In genomic region chr11:62556872-62557631, GRCh38 we compare ENCODE assay signal across 8 cellular contexts. TPM values are rescaled to one million over a fixed set of nuclear protein-coding genes. Genes with fewer than 3 reads are reported as not detected.
DNase-seq lines count a peak whose midpoint lies in the region; ATAC-seq and TF ChIP-seq lines count a peak whose summit lies in the region.

No MANE protein-coding gene starts in this region.

- ATAC-seq in Right ventricle myocardium inferior (no peak), lower lobe of right lung (no peak), GM18858 (IDR thresholded peaks at IDR 0.05; ENCODE audit: unreplicated experiment) (no peak)
- peak; percentile 51 for ATAC-seq in activated naive CD8-positive, alpha-beta T cell treated with anti-CD3 and anti-CD28 coated beads, Interleukin-2, amount 10 ng/mL, durations not matched to agents 7 days and 5 days (ENCODE audit: low read depth)

- H3K27ac ChIP-seq in cardiac muscle cell (peak overlapping the region; percentile 75), lower lobe of right lung (peak overlapping the region; percentile 93), vagina (peak overlapping the region; percentile 98)

- H3K27ac Mint-ChIP-seq in activated naive CD8-positive, alpha-beta T cell treated with anti-CD3 and anti-CD28 coated beads, Interleukin-2, amount 10 ng/mL, durations not matched to agents 7 days and 5 days: peak overlapping the region; percentile 97

- DNase-seq in cardiac muscle cell (ENCODE audit: low read depth in 1 of 2, low spot score in 1 of 2) (no peak), Right ventricle myocardium inferior (ENCODE audit: missing footprints) (no peak), lower lobe of right lung (no peak), vagina (ENCODE audit: extremely low spot score in 2 of 2) (no peak), DMS153 (lab: John Stamatoyannopoulos, UW) (no peak)
- peak; percentile 90 for DNase-seq in Jurkat, Clone E6-1 (ENCODE audit: low read depth, low spot score)
- no peak for DNase-seq in activated naive CD8-positive, alpha-beta T cell treated with anti-CD3 and anti-CD28 coated beads, Interleukin-2, amount 10 ng/mL, durations not matched to agents 7 days and 5 days

- H3K4me1 ChIP-seq in cardiac muscle cell (ENCODE audit: low read depth): peaks cover 29% of the 10 kb centered on the region
- peaks cover 81% of the 10 kb centered on the region for H3K4me1 ChIP-seq in lower lobe of right lung
- peaks cover 93% of the 10 kb centered on the region for H3K4me1 ChIP-seq in vagina

- H3K9me3 ChIP-seq in cardiac muscle cell (ENCODE audit: low read depth): no peaks in the 10 kb centered on the region
- H3K9me3 ChIP-seq in lower lobe of right lung: no peaks in the 10 kb centered on the region
- H3K9me3 ChIP-seq in vagina: no peaks in the 10 kb centered on the region

- intact Hi-C loops in Right ventricle myocardium inferior (cut with DNase I): no loop called here
- intact Hi-C loops in lower lobe of right lung (cut with DNase I): no loop called here
- intact Hi-C loops in vagina (cut with DNase I): no loop called here

- H3K36me3 ChIP-seq in cardiac muscle cell (peaks cover 15% of the 10 kb centered on the region), lower lobe of right lung (peaks cover 28% of the 10 kb centered on the region), vagina (peaks cover 0 to 20% of the 10 kb centered on the region in 2 donors)

- no peaks in the 10 kb centered on the region for H3K27me3 Mint-ChIP-seq in activated naive CD8-positive, alpha-beta T cell treated with anti-CD3 and anti-CD28 coated beads, Interleukin-2, amount 10 ng/mL, durations not matched to agents 7 days and 5 days

- H3K4me3 ChIP-seq in cardiac muscle cell: no peak overlapping the region
- H3K4me3 ChIP-seq in Jurkat, Clone E6-1 (ENCODE audit: low read length): peak overlapping the region; percentile 20
- peak overlapping the region; percentile 37 for H3K4me3 ChIP-seq in lower lobe of right lung
- peak overlapping the region; percentile 9 to 33 for H3K4me3 ChIP-seq in vagina

- H3K9me3 Mint-ChIP-seq in activated naive CD8-positive, alpha-beta T cell treated with anti-CD3 and anti-CD28 coated beads, Interleukin-2, amount 10 ng/mL, durations not matched to agents 7 days and 5 days: no peaks in the 10 kb centered on the region

- POLR2A ChIA-PET in activated naive CD8-positive, alpha-beta T cell treated with anti-CD3 and anti-CD28 coated beads, Interleukin-2, amount 10 ng/mL, durations not matched to agents 7 days and 5 days (lab: Charles Lee): interaction anchor here (0.6 to 7.2 kb wide), 16 partner anchors 12 to 367 kb away, joined by 4 to 97 read pairs (median 6); partner anchors contain the start of genes AHNAK, C11orf98, CSKMT and EEF1G

- H3K27me3 ChIP-seq in cardiac muscle cell: no peaks in the 10 kb centered on the region
- H3K27me3 ChIP-seq in lower lobe of right lung (ENCODE audit: low read depth): no peaks in the 10 kb centered on the region
- H3K27me3 ChIP-seq in vagina: no peaks in the 10 kb centered on the region

- H3K36me3 Mint-ChIP-seq in activated naive CD8-positive, alpha-beta T cell treated with anti-CD3 and anti-CD28 coated beads, Interleukin-2, amount 10 ng/mL, durations not matched to agents 7 days and 5 days: peaks cover 15% of the 10 kb centered on the region

- H3K4me1 Mint-ChIP-seq in activated naive CD8-positive, alpha-beta T cell treated with anti-CD3 and anti-CD28 coated beads, Interleukin-2, amount 10 ng/mL, durations not matched to agents 7 days and 5 days: peaks cover 76% of the 10 kb centered on the region

- TF ChIP-seq CTCF in cardiac muscle cell (IDR thresholded peaks at IDR 0.05; ENCODE audit: low read depth, low read length): no peak
- TF ChIP-seq CTCF in lower lobe of right lung (IDR thresholded peaks at IDR 0.05): no peak
- TF ChIP-seq CTCF in vagina (IDR thresholded peaks at IDR 0.05): no peak

- no peak for TF ChIP-seq POLR2A in vagina (IDR thresholded peaks at IDR 0.05)

- H3K4me3 Mint-ChIP-seq in activated naive CD8-positive, alpha-beta T cell treated with anti-CD3 and anti-CD28 coated beads, Interleukin-2, amount 10 ng/mL, durations not matched to agents 7 days and 5 days: peak overlapping the region; percentile 79

RNA-seq across cellular contexts. Expression of gene AHNAK, which starts 10.4 kb away (rescaled TPM):
- total RNA-seq in cardiac muscle cell (50.1 and 77.1 TPM in 2 replicates), Right ventricle myocardium inferior (332 TPM), lower lobe of right lung (809 TPM), vagina (828 TPM)
- 10.9 and 13.4 TPM in 2 replicates for polyA plus RNA-seq in cardiac muscle cell
- 4.6 TPM for polyA plus RNA-seq in Jurkat, Clone E6-1 (2012; ENCODE audit: insufficient read depth, insufficient read length)
- 100 to 1,000 TPM; 278 to 344 TPM for total RNA-seq in activated naive CD8-positive, alpha-beta T cell treated with anti-CD3 and anti-CD28 coated beads, Interleukin-2, amount 10 ng/mL, durations not matched to agents 7 days and 5 days

RNA-seq across cellular contexts. Expression of gene EEF1G, which starts 16.6 kb away (rescaled TPM):
- 1,990 and 2,091 TPM in 2 replicates for total RNA-seq in cardiac muscle cell
- polyA plus RNA-seq in cardiac muscle cell: 769 and 853 TPM in 2 replicates
- total RNA-seq in Right ventricle myocardium inferior: 907 TPM
- polyA plus RNA-seq in Jurkat, Clone E6-1 (2012; ENCODE audit: insufficient read depth, insufficient read length): 2,178 TPM
- 1,000 to 10,000 TPM; 1,132 to 1,152 TPM for total RNA-seq in activated naive CD8-positive, alpha-beta T cell treated with anti-CD3 and anti-CD28 coated beads, Interleukin-2, amount 10 ng/mL, durations not matched to agents 7 days and 5 days
- 899 TPM for total RNA-seq in lower lobe of right lung
- total RNA-seq in vagina: 1,183 TPM

RNA-seq across cellular contexts. Expression of gene TUT1, which starts 34.3 kb away (rescaled TPM):
- total RNA-seq in cardiac muscle cell (14.9 and 29.1 TPM in 2 replicates), Right ventricle myocardium inferior (13.7 TPM), lower lobe of right lung (15.8 TPM), vagina (12.0 TPM)
- polyA plus RNA-seq in cardiac muscle cell: 18.7 and 32.1 TPM in 2 replicates
- 33.1 TPM for polyA plus RNA-seq in Jurkat, Clone E6-1 (2012; ENCODE audit: insufficient read depth, insufficient read length)
- 10 to 100 TPM; 27.2 to 38.2 TPM for total RNA-seq in activated naive CD8-positive, alpha-beta T cell treated with anti-CD3 and anti-CD28 coated beads, Interleukin-2, amount 10 ng/mL, durations not matched to agents 7 days and 5 days

RNA-seq across cellular contexts. Expression of gene MTA2, which starts 44.6 kb away (rescaled TPM):
- total RNA-seq in cardiac muscle cell: 101 and 108 TPM in 2 replicates
- polyA plus RNA-seq in cardiac muscle cell: 22.9 and 31.9 TPM in 2 replicates
- 34.1 TPM for total RNA-seq in Right ventricle myocardium inferior
- 194 TPM for polyA plus RNA-seq in Jurkat, Clone E6-1 (2012; ENCODE audit: insufficient read depth, insufficient read length)
- total RNA-seq in activated naive CD8-positive, alpha-beta T cell treated with anti-CD3 and anti-CD28 coated beads, Interleukin-2, amount 10 ng/mL, durations not matched to agents 7 days and 5 days: 100 to 1,000 TPM; 231 to 233 TPM
- total RNA-seq in lower lobe of right lung: 68.4 TPM
- 96.3 TPM for total RNA-seq in vagina

RNA-seq across cellular contexts. Expression of gene EML3, which starts 55.5 kb away (rescaled TPM):
- total RNA-seq in cardiac muscle cell (21.1 and 42.8 TPM in 2 replicates), Right ventricle myocardium inferior (16.4 TPM), lower lobe of right lung (69.3 TPM), vagina (69.0 TPM)
- 32.0 and 38.4 TPM in 2 replicates for polyA plus RNA-seq in cardiac muscle cell
- polyA plus RNA-seq in Jurkat, Clone E6-1 (2012; ENCODE audit: insufficient read depth, insufficient read length): 69.3 TPM
- total RNA-seq in activated naive CD8-positive, alpha-beta T cell treated with anti-CD3 and anti-CD28 coated beads, Interleukin-2, amount 10 ng/mL, durations not matched to agents 7 days and 5 days: 100 to 1,000 TPM; 183 to 185 TPM
